In the genomic region with DNA sequence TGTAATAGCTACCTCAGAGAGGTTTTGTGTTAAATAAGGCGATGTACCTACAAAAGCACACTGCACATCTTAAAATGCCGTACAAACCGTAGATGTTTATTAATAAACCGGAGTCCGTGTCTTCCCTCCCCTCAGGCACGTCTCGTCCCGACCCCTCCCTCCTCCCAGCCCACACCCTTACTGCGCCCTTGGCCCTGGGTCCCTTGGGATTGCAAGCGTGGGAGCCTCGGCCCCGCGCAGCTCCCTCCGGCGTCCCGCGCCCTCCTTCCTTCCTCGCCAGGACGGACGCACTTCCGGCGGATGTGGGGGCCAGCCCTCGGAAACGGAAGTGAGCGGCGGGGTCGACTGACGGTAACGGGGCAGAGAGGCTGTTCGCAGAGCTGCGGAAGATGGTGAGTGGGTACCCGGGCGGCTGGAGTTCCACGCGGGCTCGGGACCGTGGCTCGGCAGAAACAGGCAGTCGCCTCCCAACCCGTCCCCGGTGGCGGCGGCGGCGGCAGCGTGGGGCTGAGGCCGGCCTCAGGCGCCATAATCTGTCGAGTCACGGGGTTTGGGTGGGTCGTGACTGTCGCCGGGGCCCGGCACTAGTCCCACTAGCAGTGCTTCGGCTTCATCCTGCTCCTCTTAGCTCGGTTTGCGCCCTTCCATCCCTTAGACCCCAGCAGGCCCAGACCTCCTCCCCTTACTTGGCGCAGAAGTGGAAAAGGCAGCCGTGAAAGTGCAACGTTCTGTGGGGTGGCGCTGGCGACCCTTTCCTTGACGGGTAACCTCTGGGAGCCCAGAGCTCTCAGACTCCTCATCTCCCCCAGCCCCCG, we compare ENCODE assay signal across 8 cellular contexts.
DNase-seq lines count a peak whose midpoint lies in the region; ATAC-seq and TF ChIP-seq lines count a peak whose summit lies in the region.

Gene POMP (plus strand): TSS at position 335 of the 815 bp plus-strand sequence. CDS start 55 bp downstream, at position 390.

- ATAC-seq in GM18873 (IDR thresholded peaks at IDR 0.05; ENCODE audit: low FRiP score, unreplicated experiment), result peak; percentile 70
- peak; percentile 89 for ATAC-seq in HG03135 (IDR thresholded peaks at IDR 0.05; ENCODE audit: unreplicated experiment)

- H3K4me3 ChIP-seq in AG09309 (ENCODE audit: control insufficient read depth, low read depth, low read length), result peak within 1 kb of the TSS; percentile 94

- peak; percentile 83 for DNase-seq in AG09309 (ENCODE audit: low read depth)
- peak; percentile 51 for DNase-seq in NCI-H446 treated with DMSO at 0.1 percent for 48 hours (lab: John Stamatoyannopoulos, UW)
- DNase-seq in activated CD4-positive, CD25-positive, alpha-beta regulatory T cell treated with anti-CD3 and anti-CD28 coated beads, Interleukin-2, amount 50 U/mL, for 72 hours, result peak; percentile 91
- DNase-seq in cerebellar cortex (ENCODE audit: low spot score), result peak; percentile 87
- peak; percentile 95 for DNase-seq in islet precursor cell
- peak; percentile 82 to 94 (median 89) for DNase-seq in stimulated activated CD4-positive, alpha-beta T cell treated with anti-CD3 and anti-CD28 coated beads, Interleukin-12 subunit alpha, Interleukin-12 subunit beta, amount 100 ng/mL, for 48 hours (ENCODE audit: low read depth in 2 of 3, low spot score in 1 of 3)

- TF ChIP-seq CTCF in AG09309 (IDR thresholded peaks at IDR 0.05; ENCODE audit: control insufficient read depth, insufficient read depth, low read depth, low read length, missing control alignments), result no peak

Comparison
In these comparisons a context has a peak if more than half of its experiments do, and no peak if none do; other contexts are left out.
1. Peak in every context shown above with its lines: DNase-seq, ATAC-seq and H3K4me3 ChIP-seq.